Comparison of ENCODE assay signal across 1 cellular context in genomic region chr1:92804721-92805169, GRCh38.
TF ChIP-seq lines count a peak whose summit lies in the region.

No MANE protein-coding gene starts in this region.

TF ChIP-seq in K562, 482 proteins besides CTCF, POLR2A, EP300 and RAD21 (continued from another document and continues in another):
- TF ChIP-seq, protein P1, sequence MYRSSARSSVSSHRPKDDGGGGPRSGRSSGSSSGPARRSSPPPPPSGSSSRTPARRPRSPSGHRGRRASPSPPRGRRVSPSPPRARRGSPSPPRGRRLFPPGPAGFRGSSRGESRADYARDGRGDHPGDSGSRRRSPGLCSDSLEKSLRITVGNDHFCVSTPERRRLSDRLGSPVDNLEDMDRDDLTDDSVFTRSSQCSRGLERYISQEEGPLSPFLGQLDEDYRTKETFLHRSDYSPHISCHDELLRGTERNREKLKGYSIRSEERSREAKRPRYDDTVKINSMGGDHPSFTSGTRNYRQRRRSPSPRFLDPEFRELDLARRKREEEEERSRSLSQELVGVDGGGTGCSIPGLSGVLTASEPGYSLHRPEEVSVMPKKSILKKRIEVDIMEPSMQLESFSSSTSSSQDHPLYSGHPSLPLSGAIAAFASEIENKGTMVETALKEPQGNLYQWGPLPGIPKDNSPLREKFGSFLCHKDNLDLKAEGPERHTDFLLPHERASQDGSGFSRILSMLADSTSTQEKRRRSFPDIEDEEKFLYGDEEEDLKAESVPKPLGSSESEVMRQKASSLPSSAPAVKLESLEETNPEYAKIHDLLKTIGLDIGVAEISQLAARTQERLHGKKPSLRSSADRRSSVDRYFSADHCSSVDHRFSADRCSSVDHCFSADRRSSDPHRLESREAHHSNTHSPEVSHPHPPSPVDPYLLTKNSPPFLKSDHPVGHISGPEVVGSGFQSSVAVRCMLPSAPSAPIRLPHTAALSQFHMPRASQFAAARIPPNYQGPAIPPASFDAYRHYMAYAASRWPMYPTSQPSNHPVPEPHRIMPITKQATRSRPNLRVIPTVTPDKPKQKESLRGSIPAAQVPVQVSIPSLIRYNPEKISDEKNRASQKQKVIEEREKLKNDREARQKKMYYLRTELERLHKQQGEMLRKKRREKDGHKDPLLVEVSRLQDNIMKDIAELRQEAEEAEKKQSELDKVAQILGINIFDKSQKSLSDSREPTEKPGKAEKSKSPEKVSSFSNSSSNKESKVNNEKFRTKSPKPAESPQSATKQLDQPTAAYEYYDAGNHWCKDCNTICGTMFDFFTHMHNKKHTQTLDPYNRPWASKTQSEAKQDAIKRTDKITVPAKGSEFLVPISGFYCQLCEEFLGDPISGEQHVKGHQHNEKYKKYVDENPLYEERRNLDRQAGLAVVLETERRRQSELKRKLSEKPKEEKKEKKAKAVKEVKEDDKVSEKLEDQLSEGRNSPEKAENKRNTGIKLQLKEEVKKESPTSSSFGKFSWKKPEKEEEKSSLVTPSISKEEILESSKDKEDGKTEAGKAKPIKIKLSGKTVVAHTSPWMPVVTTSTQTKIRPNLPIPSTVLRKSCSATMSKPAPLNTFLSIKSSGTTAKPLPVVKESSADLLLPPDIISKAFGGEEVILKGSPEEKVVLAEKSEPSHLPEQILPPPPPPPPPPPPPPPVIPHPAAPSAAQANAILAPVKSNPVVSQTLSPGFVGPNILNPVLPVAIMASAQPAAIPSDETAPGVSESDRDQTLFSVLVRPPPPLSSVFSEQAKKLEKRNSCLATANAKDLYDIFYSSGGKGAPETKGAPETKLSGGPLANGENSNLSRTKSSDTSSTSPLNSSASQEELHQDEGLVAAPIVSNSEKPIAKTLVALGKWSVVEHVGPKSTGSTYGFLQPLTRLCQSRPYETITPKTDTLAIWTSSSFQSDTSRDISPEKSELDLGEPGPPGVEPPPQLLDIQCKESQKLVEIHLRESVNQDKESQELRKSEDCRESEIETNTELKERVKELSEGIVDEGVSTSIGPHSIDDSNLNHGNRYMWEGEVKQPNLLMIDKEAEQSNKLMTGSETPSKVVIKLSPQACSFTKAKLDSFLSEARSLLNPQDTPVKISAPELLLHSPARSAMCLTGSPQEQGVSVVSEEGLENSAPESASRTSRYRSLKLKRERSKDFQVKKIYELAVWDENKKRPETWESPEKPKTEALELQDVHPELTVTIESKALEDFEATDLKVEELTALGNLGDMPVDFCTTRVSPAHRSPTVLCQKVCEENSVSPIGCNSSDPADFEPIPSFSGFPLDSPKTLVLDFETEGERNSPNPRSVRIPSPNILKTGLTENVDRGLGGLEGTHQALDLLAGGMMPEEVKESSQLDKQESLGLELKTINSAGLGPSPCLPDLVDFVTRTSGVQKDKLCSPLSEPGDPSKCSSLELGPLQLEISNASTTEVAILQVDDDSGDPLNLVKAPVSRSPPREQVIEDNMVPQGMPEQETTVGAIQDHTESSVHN (IDR thresholded peaks at IDR 0.05; ENCODE audit: borderline replicate concordance in 1 of 2, low read depth in 1 of 2), result peak in 1 of 2 experiments; percentile 48; a peak in 1 of 4 replicates
- TF ChIP-seq SREBF2 (CRISPR knock-in tag; IDR thresholded peaks at IDR 0.05) (no peak), HSF4 (CRISPR knock-in tag; IDR thresholded peaks at IDR 0.05; ENCODE audit: borderline replicate concordance) (no peak), ZNF766 (CRISPR knock-in tag; conservative IDR thresholded peaks at IDR 0.05) (peak; percentile 97), ZNF551 (CRISPR knock-in tag; IDR thresholded peaks at IDR 0.05) (no peak), FUS (optimal IDR thresholded peaks at IDR 0.05; ENCODE audit: low read depth, low read length) (no peak), MYC (IDR thresholded peaks at IDR 0.05; ENCODE audit: low read depth, low read length) (no peak), MYC (CRISPR knock-in tag; IDR thresholded peaks at IDR 0.05; ENCODE audit: borderline replicate concordance, low read depth) (no peak), FOXP1 (CRISPR knock-in tag; IDR thresholded peaks at IDR 0.05) (no peak), SMAD3 (CRISPR knock-in tag; conservative IDR thresholded peaks at IDR 0.05) (no peak), HES1 (IDR thresholded peaks at IDR 0.05; ENCODE audit: low read depth) (peak; percentile 87), NFE2L1 (tag; IDR thresholded peaks at IDR 0.05; ENCODE audit: borderline replicate concordance, low read depth) (no peak), TCF7L2 (IDR thresholded peaks at IDR 0.05; ENCODE audit: low read depth, low read length) (no peak), MBD1 (CRISPR knock-in tag; IDR thresholded peaks at IDR 0.05) (no peak), SETDB1 (IDR thresholded peaks at IDR 0.05; ENCODE audit: low read length) (no peak), CBX3 (IDR thresholded peaks at IDR 0.05; ENCODE audit: borderline replicate concordance in 1 of 2, low read length in 2 of 2) (peak in 1 of 2 experiments; percentile 48; a peak in 2 of 3 replicates), PTBP1 (IDR thresholded peaks at IDR 0.05; ENCODE audit: low read depth, low read length) (no peak), NFRKB (IDR thresholded peaks at IDR 0.05; ENCODE audit: low read depth) (no peak), DACH1 (IDR thresholded peaks at IDR 0.05; ENCODE audit: partially characterized antibody) (no peak), KLF16 (IDR thresholded peaks at IDR 0.05) (peak; percentile 83), ZNF764 (CRISPR knock-in tag; IDR thresholded peaks at IDR 0.05; ENCODE audit: low read depth) (no peak), RBBP5 (IDR thresholded peaks at IDR 0.05; ENCODE audit: borderline replicate concordance, insufficient read depth, low read length, poor library complexity, severe bottlenecking) (no peak), ATF4 (CRISPR knock-in tag; IDR thresholded peaks at IDR 0.05) (0 out of 2 replicates have a peak, but pooled peaks have one; percentile 50), TCFL5 (CRISPR knock-in tag; conservative IDR thresholded peaks at IDR 0.05) (no peak), TOE1 (IDR thresholded peaks at IDR 0.05; ENCODE audit: borderline replicate concordance) (no peak), TOE1 (CRISPR knock-in tag; IDR thresholded peaks at IDR 0.05; ENCODE audit: borderline replicate concordance, low read depth) (no peak), ZNF24 (IDR thresholded peaks at IDR 0.05) (no peak), POLR2G (IDR thresholded peaks at IDR 0.05; ENCODE audit: low read depth, low read length) (no peak), KLF6 (CRISPR knock-in tag; IDR thresholded peaks at IDR 0.05; ENCODE audit: borderline replicate concordance) (no peak), PML (IDR thresholded peaks at IDR 0.05; ENCODE audit: low read length) (peak; percentile 79)
- TF ChIP-seq, protein P2, sequence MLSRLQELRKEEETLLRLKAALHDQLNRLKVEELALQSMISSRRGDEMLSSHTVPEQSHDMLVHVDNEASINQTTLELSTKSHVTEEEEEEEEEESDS (CRISPR knock-in tag; IDR thresholded peaks at IDR 0.05), result no peak
- TF ChIP-seq, protein P3, sequence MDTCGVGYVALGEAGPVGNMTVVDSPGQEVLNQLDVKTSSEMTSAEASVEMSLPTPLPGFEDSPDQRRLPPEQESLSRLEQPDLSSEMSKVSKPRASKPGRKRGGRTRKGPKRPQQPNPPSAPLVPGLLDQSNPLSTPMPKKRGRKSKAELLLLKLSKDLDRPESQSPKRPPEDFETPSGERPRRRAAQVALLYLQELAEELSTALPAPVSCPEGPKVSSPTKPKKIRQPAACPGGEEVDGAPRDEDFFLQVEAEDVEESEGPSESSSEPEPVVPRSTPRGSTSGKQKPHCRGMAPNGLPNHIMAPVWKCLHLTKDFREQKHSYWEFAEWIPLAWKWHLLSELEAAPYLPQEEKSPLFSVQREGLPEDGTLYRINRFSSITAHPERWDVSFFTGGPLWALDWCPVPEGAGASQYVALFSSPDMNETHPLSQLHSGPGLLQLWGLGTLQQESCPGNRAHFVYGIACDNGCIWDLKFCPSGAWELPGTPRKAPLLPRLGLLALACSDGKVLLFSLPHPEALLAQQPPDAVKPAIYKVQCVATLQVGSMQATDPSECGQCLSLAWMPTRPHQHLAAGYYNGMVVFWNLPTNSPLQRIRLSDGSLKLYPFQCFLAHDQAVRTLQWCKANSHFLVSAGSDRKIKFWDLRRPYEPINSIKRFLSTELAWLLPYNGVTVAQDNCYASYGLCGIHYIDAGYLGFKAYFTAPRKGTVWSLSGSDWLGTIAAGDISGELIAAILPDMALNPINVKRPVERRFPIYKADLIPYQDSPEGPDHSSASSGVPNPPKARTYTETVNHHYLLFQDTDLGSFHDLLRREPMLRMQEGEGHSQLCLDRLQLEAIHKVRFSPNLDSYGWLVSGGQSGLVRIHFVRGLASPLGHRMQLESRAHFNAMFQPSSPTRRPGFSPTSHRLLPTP (IDR thresholded peaks at IDR 0.05; ENCODE audit: borderline replicate concordance, extremely low read depth, insufficient read length), result no peak
- TF ChIP-seq, protein P4, sequence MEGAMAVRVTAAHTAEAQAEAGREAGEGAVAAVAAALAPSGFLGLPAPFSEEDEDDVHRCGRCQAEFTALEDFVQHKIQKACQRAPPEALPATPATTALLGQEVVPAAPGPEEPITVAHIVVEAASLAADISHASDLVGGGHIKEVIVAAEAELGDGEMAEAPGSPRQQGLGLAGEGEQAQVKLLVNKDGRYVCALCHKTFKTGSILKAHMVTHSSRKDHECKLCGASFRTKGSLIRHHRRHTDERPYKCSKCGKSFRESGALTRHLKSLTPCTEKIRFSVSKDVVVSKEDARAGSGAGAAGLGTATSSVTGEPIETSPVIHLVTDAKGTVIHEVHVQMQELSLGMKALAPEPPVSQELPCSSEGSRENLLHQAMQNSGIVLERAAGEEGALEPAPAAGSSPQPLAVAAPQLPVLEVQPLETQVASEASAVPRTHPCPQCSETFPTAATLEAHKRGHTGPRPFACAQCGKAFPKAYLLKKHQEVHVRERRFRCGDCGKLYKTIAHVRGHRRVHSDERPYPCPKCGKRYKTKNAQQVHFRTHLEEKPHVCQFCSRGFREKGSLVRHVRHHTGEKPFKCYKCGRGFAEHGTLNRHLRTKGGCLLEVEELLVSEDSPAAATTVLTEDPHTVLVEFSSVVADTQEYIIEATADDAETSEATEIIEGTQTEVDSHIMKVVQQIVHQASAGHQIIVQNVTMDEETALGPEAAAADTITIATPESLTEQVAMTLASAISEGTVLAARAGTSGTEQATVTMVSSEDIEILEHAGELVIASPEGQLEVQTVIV (CRISPR knock-in tag; IDR thresholded peaks at IDR 0.05; ENCODE audit: borderline replicate concordance), result no peak
- TF ChIP-seq, protein P5, sequence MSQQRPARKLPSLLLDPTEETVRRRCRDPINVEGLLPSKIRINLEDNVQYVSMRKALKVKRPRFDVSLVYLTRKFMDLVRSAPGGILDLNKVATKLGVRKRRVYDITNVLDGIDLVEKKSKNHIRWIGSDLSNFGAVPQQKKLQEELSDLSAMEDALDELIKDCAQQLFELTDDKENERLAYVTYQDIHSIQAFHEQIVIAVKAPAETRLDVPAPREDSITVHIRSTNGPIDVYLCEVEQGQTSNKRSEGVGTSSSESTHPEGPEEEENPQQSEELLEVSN (IDR thresholded peaks at IDR 0.05; ENCODE audit: borderline replicate concordance in 1 of 2, extremely low read depth in 1 of 2, insufficient read depth in 1 of 2, insufficient read length in 1 of 2, low read depth in 1 of 2, low read length in 1 of 2, poor library complexity in 1 of 2, severe bottlenecking in 1 of 2), result no peak
- TF ChIP-seq, protein P6, sequence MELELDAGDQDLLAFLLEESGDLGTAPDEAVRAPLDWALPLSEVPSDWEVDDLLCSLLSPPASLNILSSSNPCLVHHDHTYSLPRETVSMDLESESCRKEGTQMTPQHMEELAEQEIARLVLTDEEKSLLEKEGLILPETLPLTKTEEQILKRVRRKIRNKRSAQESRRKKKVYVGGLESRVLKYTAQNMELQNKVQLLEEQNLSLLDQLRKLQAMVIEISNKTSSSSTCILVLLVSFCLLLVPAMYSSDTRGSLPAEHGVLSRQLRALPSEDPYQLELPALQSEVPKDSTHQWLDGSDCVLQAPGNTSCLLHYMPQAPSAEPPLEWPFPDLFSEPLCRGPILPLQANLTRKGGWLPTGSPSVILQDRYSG (tag; conservative IDR thresholded peaks at IDR 0.05; ENCODE audit: low read depth), result no peak
- TF ChIP-seq, protein P7, sequence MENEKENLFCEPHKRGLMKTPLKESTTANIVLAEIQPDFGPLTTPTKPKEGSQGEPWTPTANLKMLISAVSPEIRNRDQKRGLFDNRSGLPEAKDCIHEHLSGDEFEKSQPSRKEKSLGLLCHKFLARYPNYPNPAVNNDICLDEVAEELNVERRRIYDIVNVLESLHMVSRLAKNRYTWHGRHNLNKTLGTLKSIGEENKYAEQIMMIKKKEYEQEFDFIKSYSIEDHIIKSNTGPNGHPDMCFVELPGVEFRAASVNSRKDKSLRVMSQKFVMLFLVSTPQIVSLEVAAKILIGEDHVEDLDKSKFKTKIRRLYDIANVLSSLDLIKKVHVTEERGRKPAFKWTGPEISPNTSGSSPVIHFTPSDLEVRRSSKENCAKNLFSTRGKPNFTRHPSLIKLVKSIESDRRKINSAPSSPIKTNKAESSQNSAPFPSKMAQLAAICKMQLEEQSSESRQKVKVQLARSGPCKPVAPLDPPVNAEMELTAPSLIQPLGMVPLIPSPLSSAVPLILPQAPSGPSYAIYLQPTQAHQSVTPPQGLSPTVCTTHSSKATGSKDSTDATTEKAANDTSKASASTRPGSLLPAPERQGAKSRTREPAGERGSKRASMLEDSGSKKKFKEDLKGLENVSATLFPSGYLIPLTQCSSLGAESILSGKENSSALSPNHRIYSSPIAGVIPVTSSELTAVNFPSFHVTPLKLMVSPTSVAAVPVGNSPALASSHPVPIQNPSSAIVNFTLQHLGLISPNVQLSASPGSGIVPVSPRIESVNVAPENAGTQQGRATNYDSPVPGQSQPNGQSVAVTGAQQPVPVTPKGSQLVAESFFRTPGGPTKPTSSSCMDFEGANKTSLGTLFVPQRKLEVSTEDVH (IDR thresholded peaks at IDR 0.05; ENCODE audit: low read depth, partially characterized antibody), result no peak
